ENCODE assay signal across 8 cellular contexts in the genomic region with DNA sequence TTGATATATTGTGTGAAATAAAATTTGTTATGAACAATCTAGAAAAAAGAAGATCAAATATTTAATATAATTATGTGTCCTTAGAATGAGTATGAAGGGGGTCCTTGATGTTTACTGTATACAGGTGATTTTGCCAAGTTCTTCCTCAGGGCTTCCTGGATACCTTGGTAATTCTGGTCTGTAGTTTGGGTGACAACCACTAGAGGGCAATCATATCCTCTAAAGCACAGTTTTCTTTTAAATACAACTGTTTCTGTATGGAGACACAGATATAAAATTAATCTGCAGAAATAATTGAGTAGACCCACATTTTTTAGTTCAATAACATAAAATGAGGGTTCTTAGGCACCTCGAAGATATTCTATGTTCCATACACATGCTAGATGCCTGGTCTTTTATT.
DNase-seq lines count a peak whose midpoint lies in the region; ATAC-seq and TF ChIP-seq lines count a peak whose summit lies in the region.

No MANE protein-coding gene starts in this region.

- H3K36me3 Mint-ChIP-seq in activated T-cell treated with anti-CD3 and anti-CD28 coated beads, Interleukin-2, amount 50 U/mL, for 72 hours (ENCODE audit: insufficient read depth in 2 of 2): no peaks in the 10 kb centered on the region
- no peaks in the 10 kb centered on the region for H3K36me3 Mint-ChIP-seq in activated T-cell treated with anti-CD3 and anti-CD28 coated beads, Interleukin-2, amount 50 U/mL, for 4 hours (ENCODE audit: insufficient read depth)
- no peaks in the 10 kb centered on the region for H3K36me3 Mint-ChIP-seq in glutamatergic neuron (ENCODE audit: unreplicated experiment)

- no peaks in the 10 kb centered on the region for H3K9me3 Mint-ChIP-seq in activated T-cell treated with anti-CD3 and anti-CD28 coated beads, Interleukin-2, amount 50 U/mL, for 72 hours
- no peaks in the 10 kb centered on the region for H3K9me3 Mint-ChIP-seq in activated T-cell treated with anti-CD3 and anti-CD28 coated beads, Interleukin-2, amount 50 U/mL, for 4 hours
- no peaks in the 10 kb centered on the region for H3K9me3 Mint-ChIP-seq in glutamatergic neuron (ENCODE audit: unreplicated experiment)

- peak; percentile 28 for TF ChIP-seq CTCF in HFF-Myc (IDR thresholded peaks at IDR 0.05; ENCODE audit: low read depth, low read length, missing control alignments)
- peak; percentile 55 for TF ChIP-seq CTCF in RWPE2 (IDR thresholded peaks at IDR 0.05; ENCODE audit: poor library complexity, severe bottlenecking)
- TF ChIP-seq CTCF in glutamatergic neuron (IDR thresholded peaks at IDR 0.05; ENCODE audit: partially characterized antibody, unreplicated experiment): peak; percentile 76

- H3K4me1 ChIP-seq in RWPE2 (ENCODE audit: insufficient read depth, poor library complexity, severe bottlenecking): no peaks in the 10 kb centered on the region

- no peaks in the 10 kb centered on the region for H3K27me3 ChIP-seq in RWPE2 (ENCODE audit: insufficient read depth, poor library complexity, severe bottlenecking)

- no peaks in the 10 kb centered on the region for H3K9me3 ChIP-seq in RWPE2 (ENCODE audit: severe bottlenecking)

- no peaks in the 10 kb centered on the region for H3K27me3 Mint-ChIP-seq in activated T-cell treated with anti-CD3 and anti-CD28 coated beads, Interleukin-2, amount 50 U/mL, for 72 hours (ENCODE audit: low read depth)
- no peaks in the 10 kb centered on the region for H3K27me3 Mint-ChIP-seq in activated T-cell treated with anti-CD3 and anti-CD28 coated beads, Interleukin-2, amount 50 U/mL, for 4 hours (ENCODE audit: low read depth)
- no peaks in the 10 kb centered on the region for H3K27me3 Mint-ChIP-seq in glutamatergic neuron (ENCODE audit: unreplicated experiment)

- DNase-seq in activated T-cell treated with anti-CD3 and anti-CD28 coated beads, Interleukin-2, amount 50 U/mL, for 72 hours: peak; percentile 4 to 7
- no peak for DNase-seq in activated T-cell treated with anti-CD3 and anti-CD28 coated beads, Interleukin-2, amount 50 U/mL, for 4 hours
- DNase-seq in HFF-Myc (ENCODE audit: extremely low read depth, low read depth) (no peak), RWPE2 (ENCODE audit: low spot score) (no peak), glutamatergic neuron (no peak), activated gamma-delta T cell (lab: John Stamatoyannopoulos, UW) (no peak)
- DNase-seq in activated effector memory CD4-positive, alpha-beta T cell treated with Interleukin-2 at 50 U/mL for 16 hours: no peak
- no peak for DNase-seq in stimulated activated CD4-positive, alpha-beta T cell treated with anti-CD3 and anti-CD28 coated beads, Interleukin-2, amount 100 ng/mL, for 24 hours

- H3K4me3 ChIP-seq in HFF-Myc (replicated peaks; ENCODE audit: low read depth, low read length) (no peak overlapping the region), RWPE2 (ENCODE audit: severe bottlenecking) (no peak overlapping the region)

- no peak overlapping the region for H3K4me3 Mint-ChIP-seq in activated T-cell treated with anti-CD3 and anti-CD28 coated beads, Interleukin-2, amount 50 U/mL, for 72 hours
- H3K4me3 Mint-ChIP-seq in activated T-cell treated with anti-CD3 and anti-CD28 coated beads, Interleukin-2, amount 50 U/mL, for 4 hours: no peak overlapping the region
- no peak overlapping the region for H3K4me3 Mint-ChIP-seq in glutamatergic neuron (ENCODE audit: unreplicated experiment)

- ATAC-seq in activated T-cell treated with anti-CD3 and anti-CD28 coated beads, Interleukin-2, amount 50 U/mL, for 72 hours (replicated peaks in 1 of 2): no peak
- no peak for ATAC-seq in activated T-cell treated with anti-CD3 and anti-CD28 coated beads, Interleukin-2, amount 50 U/mL, for 4 hours
- no peak for ATAC-seq in RWPE2 (ENCODE audit: low read depth)

- H3K4me1 Mint-ChIP-seq in activated T-cell treated with anti-CD3 and anti-CD28 coated beads, Interleukin-2, amount 50 U/mL, for 72 hours (ENCODE audit: low read depth): no peaks in the 10 kb centered on the region
- H3K4me1 Mint-ChIP-seq in activated T-cell treated with anti-CD3 and anti-CD28 coated beads, Interleukin-2, amount 50 U/mL, for 4 hours (ENCODE audit: low read depth): no peaks in the 10 kb centered on the region
- H3K4me1 Mint-ChIP-seq in glutamatergic neuron (ENCODE audit: low read depth, unreplicated experiment): no peaks in the 10 kb centered on the region

- no peak overlapping the region for H3K27ac Mint-ChIP-seq in activated T-cell treated with anti-CD3 and anti-CD28 coated beads, Interleukin-2, amount 50 U/mL, for 72 hours
- no peak overlapping the region for H3K27ac Mint-ChIP-seq in glutamatergic neuron (ENCODE audit: unreplicated experiment)

- no peak overlapping the region for H3K27ac ChIP-seq in RWPE2 (ENCODE audit: poor library complexity, severe bottlenecking)

- H3K36me3 ChIP-seq in RWPE2 (ENCODE audit: low read depth): no peaks in the 10 kb centered on the region

Comparison
In these comparisons a context has a peak if more than half of its experiments do, and no peak if none do; other contexts are left out.
1. DNase-seq: peak in activated T-cell treated with anti-CD3 and anti-CD28 coated beads, Interleukin-2, amount 50 U/mL, for 72 hours (2 of 2); none in activated T-cell treated with anti-CD3 and anti-CD28 coated beads, Interleukin-2, amount 50 U/mL, for 4 hours (single experiment), HFF-Myc (single experiment), RWPE2 (single experiment), glutamatergic neuron (single experiment), activated gamma-delta T cell (single experiment), activated effector memory CD4-positive, alpha-beta T cell treated with Interleukin-2 at 50 U/mL for 16 hours (single experiment) and stimulated activated CD4-positive, alpha-beta T cell treated with anti-CD3 and anti-CD28 coated beads, Interleukin-2, amount 100 ng/mL, for 24 hours (0 of 2).
2. Peak in every context shown above with its lines, with median percentiles within 50 percentile points of each other: CTCF ChIP-seq.